Comparison of ENCODE assay signal across 1 cellular context in the genomic region with DNA sequence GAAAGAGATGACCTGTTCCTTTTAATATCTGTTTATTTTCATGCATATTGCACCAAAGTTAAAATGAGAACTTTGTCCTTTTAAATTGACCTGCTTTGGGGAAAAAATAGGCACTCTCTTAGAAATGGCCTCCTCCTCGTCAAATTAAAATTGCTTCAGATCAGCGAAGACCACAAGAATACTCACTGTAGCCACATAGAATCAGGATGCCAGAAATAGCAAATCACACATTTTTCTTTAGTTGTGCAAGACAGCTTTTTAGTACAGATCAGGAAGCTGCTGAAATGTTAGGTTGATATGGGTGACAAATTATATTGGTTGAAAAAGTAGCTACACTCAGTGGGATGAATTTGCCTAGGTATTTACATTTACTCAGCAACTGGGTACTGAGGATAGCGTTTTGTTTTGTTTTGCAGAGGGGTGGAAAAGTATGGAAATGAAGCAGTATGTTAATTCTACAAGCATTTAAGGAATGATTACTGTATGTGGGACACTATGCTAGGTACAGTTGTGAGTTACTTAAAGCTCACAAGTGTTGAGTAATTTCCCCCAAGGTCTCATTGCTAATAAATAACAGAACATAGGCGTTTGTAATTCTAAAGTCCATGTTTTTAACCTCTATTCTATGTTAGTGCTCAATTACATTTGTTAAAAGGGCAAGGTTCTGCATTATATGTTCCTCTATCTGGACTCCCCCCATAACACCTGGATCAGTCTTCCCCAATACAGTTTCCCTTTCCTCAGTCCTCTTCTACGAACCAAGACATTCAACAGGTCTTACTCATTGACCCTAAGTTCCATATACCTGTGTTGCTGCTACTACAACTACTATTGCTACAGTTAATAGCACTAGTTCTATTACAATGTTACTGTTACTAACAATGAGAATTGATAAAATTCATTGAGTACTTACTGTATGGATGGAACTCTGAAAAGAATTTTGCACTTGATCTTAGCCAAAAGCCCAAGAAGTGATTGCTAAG.
TF ChIP-seq lines count a peak whose summit lies in the region.

No MANE protein-coding gene starts in this region.

TF ChIP-seq in GM12878, 131 proteins besides CTCF, POLR2A, EP300 and RAD21 (continued from another document):
- TF ChIP-seq FOS (IDR thresholded peaks at IDR 0.05; ENCODE audit: borderline replicate concordance, extremely low read depth, insufficient read length) (no peak), MEF2B (IDR thresholded peaks at IDR 0.05; ENCODE audit: partially characterized antibody, poor library complexity, severe bottlenecking) (peak; percentile 56), TCF3 (IDR thresholded peaks at IDR 0.05; ENCODE audit: borderline replicate concordance, insufficient read depth, low read depth, low read length) (no peak), CEBPB (IDR thresholded peaks at IDR 0.05; ENCODE audit: borderline replicate concordance in 1 of 2, low read depth in 2 of 2, low read length in 2 of 2) (0 out of 4 replicates have a peak, but pooled peaks of 1 of the 2 experiments have one; percentile 30), NBN (IDR thresholded peaks at IDR 0.05) (no peak)
